Comparison of ENCODE assay signal across 2 cellular contexts in the genomic region with DNA sequence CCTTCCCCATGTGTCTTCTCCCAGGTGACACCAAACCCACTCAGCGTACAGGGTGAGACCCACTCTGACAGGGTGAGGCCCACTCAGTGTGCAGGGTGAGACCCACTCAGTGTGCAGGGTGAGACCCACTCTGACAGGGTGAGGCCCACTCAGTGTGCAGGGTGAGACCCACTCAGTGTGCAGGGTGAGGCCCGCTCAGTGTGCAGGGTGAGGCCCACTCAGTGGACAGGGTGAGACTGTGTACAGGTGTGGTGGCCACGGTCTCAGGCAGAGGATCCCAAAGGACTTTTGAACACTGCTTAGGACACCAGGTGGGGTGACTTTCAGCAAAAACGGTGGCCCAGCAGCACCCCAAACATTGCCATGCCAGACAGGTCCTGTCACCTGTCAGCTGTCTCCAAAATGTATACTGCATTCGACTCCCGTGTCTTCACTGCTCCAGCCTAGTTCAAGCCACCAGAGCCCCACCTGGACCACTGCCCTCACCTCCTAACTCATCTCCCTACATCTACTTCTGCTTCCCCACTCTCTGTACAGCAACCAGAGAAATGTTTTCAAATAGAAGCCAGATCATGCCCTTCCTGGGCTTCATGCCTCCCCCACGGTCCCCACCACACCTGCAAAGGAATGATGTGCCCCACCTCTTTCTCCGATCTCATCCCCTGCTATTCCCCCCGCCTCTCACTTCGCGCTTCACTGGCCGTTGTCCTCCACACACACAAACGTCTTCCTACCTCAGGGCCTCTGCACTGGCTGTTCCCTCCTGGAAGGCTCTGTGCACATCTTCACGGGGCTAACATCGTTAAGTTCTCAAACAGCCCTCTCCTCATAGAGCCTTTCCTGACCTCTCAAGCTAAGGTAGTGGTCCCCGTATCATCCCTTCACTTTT.
TF ChIP-seq lines count a peak whose summit lies in the region.

No MANE protein-coding gene starts in this region.

TF ChIP-seq in A549, 52 proteins besides CTCF, POLR2A, EP300 and RAD21 (continued from another document):
- TF ChIP-seq NPAS2 (CRISPR knock-in tag; IDR thresholded peaks at IDR 0.05; ENCODE audit: borderline replicate concordance) (no peak), MAZ (IDR thresholded peaks at IDR 0.05; ENCODE audit: borderline replicate concordance, low read depth, low read length) (no peak), ZC3H11A (IDR thresholded peaks at IDR 0.05) (no peak), RCOR1 (IDR thresholded peaks at IDR 0.05; ENCODE audit: low read depth, low read length) (no peak), SREBF2 (IDR thresholded peaks at IDR 0.05) (no peak), FOSL2 (IDR thresholded peaks at IDR 0.05) (no peak), FOSL2 (CRISPR knock-in tag; IDR thresholded peaks at IDR 0.05) (no peak), MAFK (IDR thresholded peaks at IDR 0.05; ENCODE audit: partially characterized antibody) (no peak), RARB (CRISPR knock-in tag; IDR thresholded peaks at IDR 0.05) (no peak), RFX5 (IDR thresholded peaks at IDR 0.05) (no peak), KDM1A (IDR thresholded peaks at IDR 0.05; ENCODE audit: low read depth) (no peak), ZNF302 (CRISPR knock-in tag; IDR thresholded peaks at IDR 0.05) (no peak), PHF8 (IDR thresholded peaks at IDR 0.05; ENCODE audit: borderline replicate concordance, low read depth) (no peak)
- TF ChIP-seq, protein P1, sequence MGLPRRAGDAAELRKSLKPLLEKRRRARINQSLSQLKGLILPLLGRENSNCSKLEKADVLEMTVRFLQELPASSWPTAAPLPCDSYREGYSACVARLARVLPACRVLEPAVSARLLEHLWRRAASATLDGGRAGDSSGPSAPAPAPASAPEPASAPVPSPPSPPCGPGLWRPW (IDR thresholded peaks at IDR 0.05): no peak
- TF ChIP-seq, protein P2, sequence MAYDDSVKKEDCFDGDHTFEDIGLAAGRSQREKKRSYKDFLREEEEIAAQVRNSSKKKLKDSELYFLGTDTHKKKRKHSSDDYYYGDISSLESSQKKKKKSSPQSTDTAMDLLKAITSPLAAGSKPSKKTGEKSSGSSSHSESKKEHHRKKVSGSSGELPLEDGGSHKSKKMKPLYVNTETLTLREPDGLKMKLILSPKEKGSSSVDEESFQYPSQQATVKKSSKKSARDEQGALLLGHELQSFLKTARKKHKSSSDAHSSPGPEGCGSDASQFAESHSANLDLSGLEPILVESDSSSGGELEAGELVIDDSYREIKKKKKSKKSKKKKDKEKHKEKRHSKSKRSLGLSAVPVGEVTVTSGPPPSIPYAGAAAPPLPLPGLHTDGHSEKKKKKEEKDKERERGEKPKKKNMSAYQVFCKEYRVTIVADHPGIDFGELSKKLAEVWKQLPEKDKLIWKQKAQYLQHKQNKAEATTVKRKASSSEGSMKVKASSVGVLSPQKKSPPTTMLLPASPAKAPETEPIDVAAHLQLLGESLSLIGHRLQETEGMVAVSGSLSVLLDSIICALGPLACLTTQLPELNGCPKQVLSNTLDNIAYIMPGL (CRISPR knock-in tag; IDR thresholded peaks at IDR 0.05; ENCODE audit: borderline replicate concordance): no peak

TF ChIP-seq in HCT116, 20 proteins besides CTCF, POLR2A, EP300 and RAD21 (continued from another document):
- TF ChIP-seq TCF7L2 (IDR thresholded peaks at IDR 0.05; ENCODE audit: borderline replicate concordance, extremely low read depth, insufficient read depth, insufficient read length) (no peak), POLR2AphosphoS5 (IDR thresholded peaks at IDR 0.05; ENCODE audit: low read depth, low read length) (no peak)
- TF ChIP-seq, protein P3, sequence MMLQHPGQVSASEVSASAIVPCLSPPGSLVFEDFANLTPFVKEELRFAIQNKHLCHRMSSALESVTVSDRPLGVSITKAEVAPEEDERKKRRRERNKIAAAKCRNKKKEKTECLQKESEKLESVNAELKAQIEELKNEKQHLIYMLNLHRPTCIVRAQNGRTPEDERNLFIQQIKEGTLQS (IDR thresholded peaks at IDR 0.05): no peak
TF ChIP-seq in HCT116: peak in this region for 0.
